Comparison of ENCODE assay signal across 20 cellular contexts in genomic region chr17:76588182-76588581, GRCh38. TPM values are rescaled to one million over a fixed set of nuclear protein-coding genes. Genes with fewer than 3 reads are reported as not detected.
DNase-seq lines count a peak whose midpoint lies in the region; ATAC-seq, FAIRE-seq and TF ChIP-seq lines count a peak whose summit lies in the region.
"Had no signal": no experiment of that assay in that cellular context is flagged by ENCODE, and none has a peak within 500 bp of the region (broad histone marks: within the 10 kb centered on the region; RNA-seq: fewer than 3 reads in every experiment).

No MANE protein-coding gene starts in this region.

- CTCF ChIA-PET in CD4-positive, alpha-beta T cell (lab: Charles Lee) = interaction anchor here (1.1 kb wide), 1 partner anchor 93 kb away, joined by 5 read pairs; no protein-coding TSS in a partner anchor
- CTCF ChIA-PET in HepG2 (lab: Yijun Ruan, JAX; ENCODE audit: low intra/inter-chr PET ratio, low total read pairs) = no interaction called here
- CTCF ChIA-PET in WTC11 (lab: Charles Lee) = interaction anchor here (0.8 to 1.2 kb wide), 3 partner anchors 36 to 94 kb away, joined by 4 to 6 read pairs (median 4); no protein-coding TSS in a partner anchor

- no peaks in the 10 kb centered on the region for H3K36me3 ChIP-seq in HepG2 (replicated peaks in 1 of 2; ENCODE audit: control insufficient read depth in 1 of 2, insufficient read depth in 2 of 2, low read length in 2 of 2)
- no peaks in the 10 kb centered on the region for H3K36me3 ChIP-seq in testis (ENCODE audit: low read depth, missing control alignments)
- H3K36me3 ChIP-seq: BLaER1, SJSA1 had no signal

- no peak overlapping the region for H3K4me2 ChIP-seq in HepG2 (ENCODE audit: low read depth, low read length)
- H3K4me2 ChIP-seq: BLaER1, KMS-11 had no signal

- TF ChIP-seq EP300 in HepG2 (IDR thresholded peaks at IDR 0.05; ENCODE audit: low read depth in 2 of 2, low read length in 2 of 2) (no peak), HepG2 (CRISPR knock-in tag; IDR thresholded peaks at IDR 0.05; ENCODE audit: borderline replicate concordance) (no peak)

- no peak overlapping the region for H2AFZ ChIP-seq in HepG2 (ENCODE audit: low read length)

- peak overlapping the region; percentile 3 for H3K4me3 Mint-ChIP-seq in CD4-positive, alpha-beta T cell
- H3K4me3 Mint-ChIP-seq in activated T-helper 1 cell treated with anti-CD3 and anti-CD28 coated beads, Interleukin-12 subunit alpha, Interleukin-12 subunit beta, Interleukin-2, Interleukin-4 antibody, amounts not matched to agents 30 ng/mL and 10 ng/mL and 1 ng/mL, durations not matched to agents 14 hours and 24 hours and 36 hours = peak overlapping the region; percentile 45
- no peak overlapping the region for H3K4me3 Mint-ChIP-seq in WTC11
- H3K4me3 Mint-ChIP-seq: H9 had no signal

- H3K36me3 Mint-ChIP-seq in CD4-positive, alpha-beta T cell (ENCODE audit: low read depth) = no peaks in the 10 kb centered on the region
- no peaks in the 10 kb centered on the region for H3K36me3 Mint-ChIP-seq in activated T-helper 1 cell treated with anti-CD3 and anti-CD28 coated beads, Interleukin-12 subunit alpha, Interleukin-12 subunit beta, Interleukin-2, Interleukin-4 antibody, amounts not matched to agents 30 ng/mL and 10 ng/mL and 1 ng/mL, durations not matched to agents 14 hours and 24 hours and 36 hours (ENCODE audit: low read depth)
- H3K36me3 Mint-ChIP-seq in WTC11 = no peaks in the 10 kb centered on the region

- H3K79me2 ChIP-seq in HepG2 (ENCODE audit: insufficient read depth, low read length) = no peaks in the 10 kb centered on the region

- peaks cover 47% of the 10 kb centered on the region for H3K4me1 ChIP-seq in HepG2 (ENCODE audit: insufficient read depth, low read length)
- H3K4me1 ChIP-seq in testis = peaks cover 17% of the 10 kb centered on the region

- H3K27me3 Mint-ChIP-seq in CD4-positive, alpha-beta T cell = peaks cover 59% of the 10 kb centered on the region
- peaks cover 68% of the 10 kb centered on the region for H3K27me3 Mint-ChIP-seq in activated T-helper 1 cell treated with anti-CD3 and anti-CD28 coated beads, Interleukin-12 subunit alpha, Interleukin-12 subunit beta, Interleukin-2, Interleukin-4 antibody, amounts not matched to agents 30 ng/mL and 10 ng/mL and 1 ng/mL, durations not matched to agents 14 hours and 24 hours and 36 hours (ENCODE audit: insufficient read depth)
- H3K27me3 Mint-ChIP-seq in WTC11 (ENCODE audit: low read depth) = peaks cover 68% of the 10 kb centered on the region

- no peak for TF ChIP-seq POLR2A in HepG2 (IDR thresholded peaks at IDR 0.05; ENCODE audit: insufficient read depth in 1 of 2, low read depth in 2 of 2, low read length in 2 of 2)
- TF ChIP-seq POLR2A in testis (IDR thresholded peaks at IDR 0.05) = no peak

- no peaks in the 10 kb centered on the region for H4K20me1 ChIP-seq in HepG2 (ENCODE audit: insufficient read depth, low read length)

- in situ Hi-C loops in HepG2 (cut with HindIII; ENCODE audit: extremely low pct_ligation_motif_present, low pct_unique_long_range_greater_than_20kb) = no loop called here

- peaks cover 9% of the 10 kb centered on the region for H3K4me1 Mint-ChIP-seq in CD4-positive, alpha-beta T cell (ENCODE audit: low read depth)
- H3K4me1 Mint-ChIP-seq in activated T-helper 1 cell treated with anti-CD3 and anti-CD28 coated beads, Interleukin-12 subunit alpha, Interleukin-12 subunit beta, Interleukin-2, Interleukin-4 antibody, amounts not matched to agents 30 ng/mL and 10 ng/mL and 1 ng/mL, durations not matched to agents 14 hours and 24 hours and 36 hours (ENCODE audit: low read depth) = peaks cover 5% of the 10 kb centered on the region
- H3K4me1 Mint-ChIP-seq in WTC11 = peaks cover 13% of the 10 kb centered on the region

- BruUV-seq in HepG2 (replicated peaks; lab: Mats Ljungman, UMichigan) = no TSS peak

- intact Hi-C loops in CD4-positive, alpha-beta T cell (cut with DNase I, micrococcal nuclease) = no loop called here
- intact Hi-C loops in activated T-helper 1 cell treated with anti-CD3 and anti-CD28 coated beads, Interleukin-12 subunit alpha, Interleukin-12 subunit beta, Interleukin-2, Interleukin-4 antibody, amounts not matched to agents 30 ng/mL and 10 ng/mL and 1 ng/mL, durations not matched to agents 14 hours and 24 hours and 36 hours (cut with micrococcal nuclease) = no loop called here
- intact Hi-C loops in HepG2 (cut with micrococcal nuclease; ENCODE audit: unreplicated experiment) = loop anchor here (5.0 kb wide), 1 partner anchor 36 kb away; no protein-coding TSS in a partner anchor
- intact Hi-C loops in testis (cut with DNase I; ENCODE audit: low total_unique reads) = no loop called here

- no peak overlapping the region for H3K4me3 ChIP-seq in HepG2 (replicated peaks in 1 of 3; ENCODE audit: insufficient read depth in 1 of 3, low read depth in 2 of 3, low read length in 3 of 3)
- no peak overlapping the region for H3K4me3 ChIP-seq in testis
- H3K4me3 ChIP-seq: BLaER1, SJSA1 had no signal

- TF ChIP-seq RAD21 in HepG2 (CRISPR knock-in tag; IDR thresholded peaks at IDR 0.05) = no peak

- FAIRE-seq in HepG2 (lab: Jason Lieb, UNC) = peak; percentile 23
- FAIRE-seq: A204.1, GM12892 had no signal

- H3K9ac ChIP-seq in HepG2 (ENCODE audit: insufficient read depth, low read depth, low read length) = no peak overlapping the region
- H3K9ac ChIP-seq: BLaER1, KMS-11 had no signal

- H3K9me3 ChIP-seq in CD4-positive, alpha-beta T cell (ENCODE audit: control insufficient read depth, low read length) = no peaks in the 10 kb centered on the region
- no peaks in the 10 kb centered on the region for H3K9me3 ChIP-seq in HepG2 (ENCODE audit: low read length)
- H3K9me3 ChIP-seq in testis = no peaks in the 10 kb centered on the region
- H3K9me3 ChIP-seq: BLaER1 had no signal

- no peak for DNase-seq in CD4-positive, alpha-beta T cell
- DNase-seq in activated T-helper 1 cell treated with anti-CD3 and anti-CD28 coated beads, Interleukin-12 subunit alpha, Interleukin-12 subunit beta, Interleukin-2, Interleukin-4 antibody, amounts not matched to agents 30 ng/mL and 10 ng/mL and 1 ng/mL, durations not matched to agents 14 hours and 24 hours and 36 hours (ENCODE audit: low spot score) = no peak
- DNase-seq in HepG2 (ENCODE audit: low spot score) = no peak
- peak; percentile 61 for DNase-seq in testis
- DNase-seq in WTC11 (ENCODE audit: low spot score) = no peak
- no peak for DNase-seq in activated CD4-positive, alpha-beta T cell treated with anti-CD3 and anti-CD28 coated beads, Interleukin-2, amount 50 U/mL, for 4 hours
- no peak for DNase-seq in GOT3 (lab: John Stamatoyannopoulos, UW)
- DNase-seq: CD8-positive, alpha-beta memory T cell; DMS53; EL; H9; NCI-H1417 treated with DMSO at 0.1 percent for 48 hours; NCI-H1930; NCI-H226; NCI-H524 treated with DMSO at 0.1 percent for 48 hours had no signal

- no peak for ATAC-seq in CD4-positive, alpha-beta T cell (ENCODE audit: poor library complexity)
- ATAC-seq in HepG2 = no peak
- no peak for ATAC-seq in WTC11

- H3K27ac Mint-ChIP-seq in CD4-positive, alpha-beta T cell = no peak overlapping the region
- H3K27ac Mint-ChIP-seq in activated T-helper 1 cell treated with anti-CD3 and anti-CD28 coated beads, Interleukin-12 subunit alpha, Interleukin-12 subunit beta, Interleukin-2, Interleukin-4 antibody, amounts not matched to agents 30 ng/mL and 10 ng/mL and 1 ng/mL, durations not matched to agents 14 hours and 24 hours and 36 hours = no peak overlapping the region
- H3K27ac Mint-ChIP-seq in WTC11 = no peak overlapping the region
- H3K27ac Mint-ChIP-seq: H9 had no signal

- peaks cover 49% of the 10 kb centered on the region for H3K27me3 ChIP-seq in CD4-positive, alpha-beta T cell (ENCODE audit: control insufficient read depth, insufficient read depth, low read length)
- H3K27me3 ChIP-seq in HepG2 (ENCODE audit: control insufficient read depth in 1 of 2, insufficient read depth in 2 of 2, low read length in 2 of 2) (peaks cover 9 to 39% of the 10 kb centered on the region in 2 experiments; a peak in 4 of 5 replicates), testis (no peaks in the 10 kb centered on the region)

- H3K9me3 Mint-ChIP-seq in CD4-positive, alpha-beta T cell = no peaks in the 10 kb centered on the region
- no peaks in the 10 kb centered on the region for H3K9me3 Mint-ChIP-seq in activated T-helper 1 cell treated with anti-CD3 and anti-CD28 coated beads, Interleukin-12 subunit alpha, Interleukin-12 subunit beta, Interleukin-2, Interleukin-4 antibody, amounts not matched to agents 30 ng/mL and 10 ng/mL and 1 ng/mL, durations not matched to agents 14 hours and 24 hours and 36 hours
- no peaks in the 10 kb centered on the region for H3K9me3 Mint-ChIP-seq in WTC11
- H3K9me3 Mint-ChIP-seq: CD8-positive, alpha-beta memory T cell had no signal

- no peak for TF ChIP-seq CTCF in CD4-positive, alpha-beta T cell (IDR thresholded peaks at IDR 0.05)
- TF ChIP-seq CTCF in HepG2 (CRISPR knock-in tag; IDR thresholded peaks at IDR 0.05) = no peak
- no peak for TF ChIP-seq CTCF in testis (IDR thresholded peaks at IDR 0.05)
- TF ChIP-seq CTCF in WTC11 (IDR thresholded peaks at IDR 0.05) = no peak

- H3K27ac ChIP-seq in CD4-positive, alpha-beta T cell (ENCODE audit: low read depth, low read length) = no peak overlapping the region
- H3K27ac ChIP-seq in HepG2 (ENCODE audit: extremely low read length, insufficient read depth, low read length) (no peak overlapping the region), testis (no peak overlapping the region)
- H3K27ac ChIP-seq: BLaER1, KMS-11, SJSA1 had no signal

- POLR2A ChIA-PET in CD4-positive, alpha-beta T cell (lab: Charles Lee) = no interaction called here
- POLR2A ChIA-PET in HepG2 (lab: Yijun Ruan, JAX) (interaction anchor here (0.7 kb wide), 1 partner anchor 1560 kb away, joined by 3 read pairs; no protein-coding TSS in a partner anchor), WTC11 (lab: Charles Lee) (interaction anchor here (0.7 kb wide), 1 partner anchor 44 kb away, joined by 3 read pairs; no protein-coding TSS in a partner anchor)

RNA-seq across cellular contexts. Expression of gene ST6GALNAC2, which starts 2.5 kb away (rescaled TPM):
- 1 to 10 TPM in 1 of 2 experiments, under 1 TPM in 1; 0.49 to 1.2 TPM for total RNA-seq in CD4-positive, alpha-beta T cell
- not detected in 2 replicates for total RNA-seq in activated T-helper 1 cell treated with anti-CD3 and anti-CD28 coated beads, Interleukin-12 subunit alpha, Interleukin-12 subunit beta, Interleukin-2, Interleukin-4 antibody, amounts not matched to agents 30 ng/mL and 10 ng/mL and 1 ng/mL, durations not matched to agents 14 hours and 24 hours and 36 hours
- 0.49 and 0.84 TPM in 2 replicates for total RNA-seq in HepG2 (2016; rRNA removed; fragmentation: Illumina TruSeq; extraction: Trizol)
- 0.35 and 0.51 TPM in 2 replicates for total RNA-seq in HepG2 (2016; cell fraction: cytosol; rRNA removed; fragmentation: Illumina TruSeq; extraction: Trizol; ENCODE audit: low read depth)
- total RNA-seq in HepG2 (2016; cell fraction: insoluble cytoplasmic fraction; rRNA removed; fragmentation: Illumina TruSeq; extraction: Trizol) = 0.13 and 0.39 TPM in 2 replicates
- total RNA-seq in HepG2 (2016; cell fraction: membrane; rRNA removed; fragmentation: Illumina TruSeq; extraction: Trizol) = 0.77 and 0.79 TPM in 2 replicates
- 0.68 and 0.97 TPM in 2 replicates for total RNA-seq in HepG2 (2016; cell fraction: nucleus; rRNA removed; fragmentation: Illumina TruSeq; extraction: Trizol)
- 0.12 and 0.30 TPM in 2 replicates for polyA plus RNA-seq in HepG2 (2011; rRNA removed)
- polyA plus RNA-seq in HepG2 (2011; cell fraction: cytosol; rRNA removed) = 0.24 and 0.50 TPM in 2 replicates
- polyA plus RNA-seq in HepG2 (2011; cell fraction: nucleus; rRNA removed) = 0.43 TPM in 2 replicates
- 0.16 TPM in 1 of 2 replicates, not detected in the other for polyA plus RNA-seq in HepG2 (2012)
- polyA plus RNA-seq in HepG2 (2016; cell fraction: cytosol; fragmentation: Illumina TruSeq; extraction: Trizol; ENCODE audit: low read depth) = 0.34 and 0.45 TPM in 2 replicates
- 0.56 and 0.64 TPM in 2 replicates for polyA plus RNA-seq in HepG2 (2016; cell fraction: insoluble cytoplasmic fraction; fragmentation: Illumina TruSeq; extraction: Trizol; ENCODE audit: low read depth)
- 0.62 and 0.69 TPM in 2 replicates for polyA plus RNA-seq in HepG2 (2016; cell fraction: membrane; fragmentation: Illumina TruSeq; extraction: Trizol; ENCODE audit: low read depth)
- polyA plus RNA-seq in HepG2 (2016; cell fraction: nucleus; fragmentation: Illumina TruSeq; extraction: Trizol; ENCODE audit: insufficient read depth, low read depth) = 1.0 and 1.6 TPM in 2 replicates
- polyA minus RNA-seq in HepG2 (2011; rRNA and poly(A)+ RNA removed; ENCODE audit: low replicate concordance) = 0.34 and 1.1 TPM in 2 replicates
- polyA minus RNA-seq in HepG2 (2011; cell fraction: cytosol; rRNA and poly(A)+ RNA removed) = not detected in 2 replicates
- not detected in 2 replicates for polyA minus RNA-seq in HepG2 (2011; cell fraction: nucleus; rRNA and poly(A)+ RNA removed)
- 10 to 100 TPM; 29.7 to 87.5 TPM for total RNA-seq in testis
- 107 TPM for polyA plus RNA-seq in testis (ENCODE audit: insufficient read depth, low read depth, low replicate concordance)
- total RNA-seq in WTC11 (2021) = 0.30 TPM in 1 of 3 replicates, not detected in the others

RNA-seq across cellular contexts. Expression of gene PRCD, which starts 48.3 kb away (rescaled TPM):
- not detected for total RNA-seq in CD4-positive, alpha-beta T cell
- not detected in 2 replicates for total RNA-seq in activated T-helper 1 cell treated with anti-CD3 and anti-CD28 coated beads, Interleukin-12 subunit alpha, Interleukin-12 subunit beta, Interleukin-2, Interleukin-4 antibody, amounts not matched to agents 30 ng/mL and 10 ng/mL and 1 ng/mL, durations not matched to agents 14 hours and 24 hours and 36 hours
- total RNA-seq in HepG2 (2016; rRNA removed; fragmentation: Illumina TruSeq; extraction: Trizol) (0.52 TPM in 1 of 2 replicates, not detected in the other), testis (1 to 10 TPM; 3.2 to 3.8 TPM), WTC11 (2021) (2.7 to 4.5 TPM (median 4.0 TPM) in 3 replicates)
- not detected in 2 replicates for total RNA-seq in HepG2 (2016; cell fraction: cytosol; rRNA removed; fragmentation: Illumina TruSeq; extraction: Trizol; ENCODE audit: low read depth)
- 0.36 and 0.48 TPM in 2 replicates for total RNA-seq in HepG2 (2016; cell fraction: insoluble cytoplasmic fraction; rRNA removed; fragmentation: Illumina TruSeq; extraction: Trizol)
- not detected in 2 replicates for total RNA-seq in HepG2 (2016; cell fraction: membrane; rRNA removed; fragmentation: Illumina TruSeq; extraction: Trizol)
- not detected in 2 replicates for total RNA-seq in HepG2 (2016; cell fraction: nucleus; rRNA removed; fragmentation: Illumina TruSeq; extraction: Trizol)
- polyA plus RNA-seq in HepG2 (2011; rRNA removed) (0.35 and 0.51 TPM in 2 replicates), testis (ENCODE audit: insufficient read depth, low read depth, low replicate concordance) (4.6 TPM)
- not detected in 2 replicates for polyA plus RNA-seq in HepG2 (2011; cell fraction: cytosol; rRNA removed)
- polyA plus RNA-seq in HepG2 (2011; cell fraction: nucleus; rRNA removed) = 0.06 TPM in 1 of 2 replicates, not detected in the other
- polyA plus RNA-seq in HepG2 (2012) = 0.61 and 0.71 TPM in 2 replicates
- 0.25 TPM in 1 of 2 replicates, not detected in the other for polyA plus RNA-seq in HepG2 (2016; cell fraction: cytosol; fragmentation: Illumina TruSeq; extraction: Trizol; ENCODE audit: low read depth)
- not detected in 2 replicates for polyA plus RNA-seq in HepG2 (2016; cell fraction: insoluble cytoplasmic fraction; fragmentation: Illumina TruSeq; extraction: Trizol; ENCODE audit: low read depth)
- polyA plus RNA-seq in HepG2 (2016; cell fraction: membrane; fragmentation: Illumina TruSeq; extraction: Trizol; ENCODE audit: low read depth) = not detected in 2 replicates
- not detected in 2 replicates for polyA plus RNA-seq in HepG2 (2016; cell fraction: nucleus; fragmentation: Illumina TruSeq; extraction: Trizol; ENCODE audit: insufficient read depth, low read depth)
- polyA minus RNA-seq in HepG2 (2011; rRNA and poly(A)+ RNA removed; ENCODE audit: low replicate concordance) = 0.70 TPM in 1 of 2 replicates, not detected in the other
- not detected in 2 replicates for polyA minus RNA-seq in HepG2 (2011; cell fraction: cytosol; rRNA and poly(A)+ RNA removed)
- not detected in 2 replicates for polyA minus RNA-seq in HepG2 (2011; cell fraction: nucleus; rRNA and poly(A)+ RNA removed)

RNA-seq across cellular contexts. Expression of gene CYGB, which starts 50.7 kb away (rescaled TPM):
- not detected for total RNA-seq in CD4-positive, alpha-beta T cell
- not detected in 2 replicates for total RNA-seq in activated T-helper 1 cell treated with anti-CD3 and anti-CD28 coated beads, Interleukin-12 subunit alpha, Interleukin-12 subunit beta, Interleukin-2, Interleukin-4 antibody, amounts not matched to agents 30 ng/mL and 10 ng/mL and 1 ng/mL, durations not matched to agents 14 hours and 24 hours and 36 hours
- total RNA-seq in HepG2 (2016; rRNA removed; fragmentation: Illumina TruSeq; extraction: Trizol) (27.1 and 28.9 TPM in 2 replicates), testis (1 to 10 TPM; 3.4 to 7.2 TPM), WTC11 (2021) (3.6 to 5.3 TPM (median 5.1 TPM) in 3 replicates)
- 5.2 and 8.2 TPM in 2 replicates for total RNA-seq in HepG2 (2016; cell fraction: cytosol; rRNA removed; fragmentation: Illumina TruSeq; extraction: Trizol; ENCODE audit: low read depth)
- total RNA-seq in HepG2 (2016; cell fraction: insoluble cytoplasmic fraction; rRNA removed; fragmentation: Illumina TruSeq; extraction: Trizol) = 25.6 and 28.4 TPM in 2 replicates
- 16.6 and 21.7 TPM in 2 replicates for total RNA-seq in HepG2 (2016; cell fraction: membrane; rRNA removed; fragmentation: Illumina TruSeq; extraction: Trizol)
- total RNA-seq in HepG2 (2016; cell fraction: nucleus; rRNA removed; fragmentation: Illumina TruSeq; extraction: Trizol) = 14.7 and 17.2 TPM in 2 replicates
- polyA plus RNA-seq in HepG2 (2011; rRNA removed) (18.9 and 23.3 TPM in 2 replicates), testis (ENCODE audit: insufficient read depth, low read depth, low replicate concordance) (9.9 TPM)
- 19.3 and 25.5 TPM in 2 replicates for polyA plus RNA-seq in HepG2 (2011; cell fraction: cytosol; rRNA removed)
- 17.6 and 23.0 TPM in 2 replicates for polyA plus RNA-seq in HepG2 (2011; cell fraction: nucleus; rRNA removed)
- 20.2 and 20.5 TPM in 2 replicates for polyA plus RNA-seq in HepG2 (2012)
- 6.2 and 7.9 TPM in 2 replicates for polyA plus RNA-seq in HepG2 (2016; cell fraction: cytosol; fragmentation: Illumina TruSeq; extraction: Trizol; ENCODE audit: low read depth)
- polyA plus RNA-seq in HepG2 (2016; cell fraction: insoluble cytoplasmic fraction; fragmentation: Illumina TruSeq; extraction: Trizol; ENCODE audit: low read depth) = 28.7 and 30.6 TPM in 2 replicates
- polyA plus RNA-seq in HepG2 (2016; cell fraction: membrane; fragmentation: Illumina TruSeq; extraction: Trizol; ENCODE audit: low read depth) = 21.0 and 21.3 TPM in 2 replicates
- 24.9 and 26.1 TPM in 2 replicates for polyA plus RNA-seq in HepG2 (2016; cell fraction: nucleus; fragmentation: Illumina TruSeq; extraction: Trizol; ENCODE audit: insufficient read depth, low read depth)
- 0.26 and 16.8 TPM in 2 replicates for polyA minus RNA-seq in HepG2 (2011; rRNA and poly(A)+ RNA removed; ENCODE audit: low replicate concordance)
- polyA minus RNA-seq in HepG2 (2011; cell fraction: cytosol; rRNA and poly(A)+ RNA removed) = 9.7 and 11.8 TPM in 2 replicates
- polyA minus RNA-seq in HepG2 (2011; cell fraction: nucleus; rRNA and poly(A)+ RNA removed) = 12.9 and 17.7 TPM in 2 replicates
- total RNA-seq: CD8-positive, alpha-beta memory T cell had no signal

RNA-seq across cellular contexts. Expression of gene ST6GALNAC1, which starts 55.4 kb away (rescaled TPM):
- total RNA-seq in CD4-positive, alpha-beta T cell = 1 to 10 TPM; 1.8 to 2.5 TPM
- total RNA-seq in activated T-helper 1 cell treated with anti-CD3 and anti-CD28 coated beads, Interleukin-12 subunit alpha, Interleukin-12 subunit beta, Interleukin-2, Interleukin-4 antibody, amounts not matched to agents 30 ng/mL and 10 ng/mL and 1 ng/mL, durations not matched to agents 14 hours and 24 hours and 36 hours = 0.78 and 0.83 TPM in 2 replicates
- not detected in 2 replicates for total RNA-seq in HepG2 (2016; rRNA removed; fragmentation: Illumina TruSeq; extraction: Trizol)
- not detected in 2 replicates for total RNA-seq in HepG2 (2016; cell fraction: cytosol; rRNA removed; fragmentation: Illumina TruSeq; extraction: Trizol; ENCODE audit: low read depth)
- total RNA-seq in HepG2 (2016; cell fraction: insoluble cytoplasmic fraction; rRNA removed; fragmentation: Illumina TruSeq; extraction: Trizol) = not detected in 2 replicates
- total RNA-seq in HepG2 (2016; cell fraction: membrane; rRNA removed; fragmentation: Illumina TruSeq; extraction: Trizol) = not detected in 2 replicates
- total RNA-seq in HepG2 (2016; cell fraction: nucleus; rRNA removed; fragmentation: Illumina TruSeq; extraction: Trizol) = not detected in 2 replicates
- not detected in 2 replicates for polyA plus RNA-seq in HepG2 (2011; rRNA removed)
- not detected in 2 replicates for polyA plus RNA-seq in HepG2 (2011; cell fraction: cytosol; rRNA removed)
- polyA plus RNA-seq in HepG2 (2011; cell fraction: nucleus; rRNA removed) = not detected in 2 replicates
- not detected in 2 replicates for polyA plus RNA-seq in HepG2 (2012)
- polyA plus RNA-seq in HepG2 (2016; cell fraction: cytosol; fragmentation: Illumina TruSeq; extraction: Trizol; ENCODE audit: low read depth) = not detected in 2 replicates
- polyA plus RNA-seq in HepG2 (2016; cell fraction: insoluble cytoplasmic fraction; fragmentation: Illumina TruSeq; extraction: Trizol; ENCODE audit: low read depth) = not detected in 2 replicates
- not detected in 2 replicates for polyA plus RNA-seq in HepG2 (2016; cell fraction: membrane; fragmentation: Illumina TruSeq; extraction: Trizol; ENCODE audit: low read depth)
- not detected in 2 replicates for polyA plus RNA-seq in HepG2 (2016; cell fraction: nucleus; fragmentation: Illumina TruSeq; extraction: Trizol; ENCODE audit: insufficient read depth, low read depth)
- 0.36 and 9.8 TPM in 2 replicates for polyA minus RNA-seq in HepG2 (2011; rRNA and poly(A)+ RNA removed; ENCODE audit: low replicate concordance)
- polyA minus RNA-seq in HepG2 (2011; cell fraction: cytosol; rRNA and poly(A)+ RNA removed) = not detected in 2 replicates
- not detected in 2 replicates for polyA minus RNA-seq in HepG2 (2011; cell fraction: nucleus; rRNA and poly(A)+ RNA removed)
- total RNA-seq in testis = 10 to 100 TPM; 20.1 to 20.6 TPM
- polyA plus RNA-seq in testis (ENCODE audit: insufficient read depth, low read depth, low replicate concordance) = 11.9 TPM
- 0.13 to 0.37 TPM (median 0.16 TPM) in 3 replicates for total RNA-seq in WTC11 (2021)
- total RNA-seq: H9, SJSA1 had no signal

Comparison
In these comparisons a context has a peak if more than half of its experiments do, and no peak if none do; other contexts are left out.
1. RNA of gene ST6GALNAC2, which starts 2.5 kb away (total RNA-seq): 29.7 to 87.5 TPM in testis; 0.49 to 1.2 TPM in CD4-positive, alpha-beta T cell, 0.13 to 0.97 TPM in HepG2, 0.30 TPM in WTC11 and not detected in activated T-helper 1 cell treated with anti-CD3 and anti-CD28 coated beads, Interleukin-12 subunit alpha, Interleukin-12 subunit beta, Interleukin-2, Interleukin-4 antibody, amounts not matched to agents 30 ng/mL and 10 ng/mL and 1 ng/mL, durations not matched to agents 14 hours and 24 hours and 36 hours; every median in the first group is over 10 times any median in the second.